In the genomic region with DNA sequence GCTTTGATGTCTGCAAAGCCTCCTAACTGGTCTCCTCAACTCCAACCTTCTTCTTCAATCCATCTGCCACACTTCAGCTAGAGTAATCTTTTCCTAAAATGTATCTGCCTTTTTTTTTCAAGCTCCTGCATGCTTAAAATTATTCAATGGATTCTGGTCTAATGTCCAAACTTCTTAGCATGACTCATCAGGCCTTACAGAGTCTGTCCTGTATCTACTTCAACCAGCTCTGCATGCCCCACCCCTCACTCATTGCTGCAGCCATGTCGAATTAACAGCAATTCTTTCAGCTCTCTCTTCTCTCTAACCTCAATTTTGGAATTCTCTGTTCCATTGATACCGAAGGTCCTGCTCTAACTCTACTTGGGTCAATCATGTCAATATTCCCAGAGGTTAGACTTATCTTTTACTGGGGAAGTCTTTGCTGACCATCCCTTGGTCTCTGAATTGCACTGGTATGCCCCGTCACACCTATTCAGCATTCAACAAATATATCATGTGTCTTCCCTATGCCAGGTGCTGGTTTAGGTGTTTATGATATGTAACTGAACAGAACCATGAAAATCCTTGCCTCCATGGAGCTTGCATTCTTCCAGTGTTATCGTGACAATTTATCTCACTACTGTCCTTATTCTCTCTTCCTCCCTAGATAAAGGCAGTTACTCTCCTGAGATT, we compare ENCODE assay signal across 21 cellular contexts.
DNase-seq lines count a peak whose midpoint lies in the region; ATAC-seq and TF ChIP-seq lines count a peak whose summit lies in the region.
"Had no signal": no experiment of that assay in that cellular context is flagged by ENCODE, and none has a peak within 500 bp of the region (broad histone marks: within the 10 kb centered on the region; RNA-seq: fewer than 3 reads in every experiment).

No MANE protein-coding gene starts in this region.

- DNase-seq in AG10803 (ENCODE audit: low read depth): peak; percentile 36
- peak; percentile 39 for DNase-seq in LHCN-M2 (ENCODE audit: low read depth)
- peak; percentile 35 for DNase-seq in astrocyte of the hippocampus (ENCODE audit: low read depth, low spot score)
- DNase-seq in fibroblast of villous mesenchyme (ENCODE audit: low read depth): peak; percentile 19
- DNase-seq in DMS79 treated with DMSO at 0.1 percent for 48 hours (lab: John Stamatoyannopoulos, UW): no peak
- DNase-seq in OCI-M2 (lab: John Stamatoyannopoulos, UW; ENCODE audit: unreplicated experiment): no peak
- DNase-seq: activated CD8-positive, alpha-beta T cell treated with anti-CD3 and anti-CD28 coated beads for 36 hours; activated T-cell treated with anti-CD3 and anti-CD28 coated beads, Interleukin-2, amount 50 U/mL, for 24 hours; CD8-positive, alpha-beta T cell; islet precursor cell; NCI-H187 treated with DMSO at 0.1 percent for 48 hours; ovary; stimulated activated CD4-positive, alpha-beta T cell treated with anti-CD3 and anti-CD28 coated beads, Interleukin-2, amount 100 ng/mL, for 24 hours; stomach; T-helper 1 cell; upper lobe of right lung; WERI-Rb-1 had no signal

- ATAC-seq in GM21526 (IDR thresholded peaks at IDR 0.05; ENCODE audit: low FRiP score, unreplicated experiment): no peak
- ATAC-seq in GM19463 (IDR thresholded peaks at IDR 0.05; ENCODE audit: unreplicated experiment): no peak
- ATAC-seq: activated CD8-positive, alpha-beta T cell treated with anti-CD3 and anti-CD28 coated beads for 36 hours; CD8-positive, alpha-beta T cell; upper lobe of right lung had no signal

- H3K4me3 ChIP-seq in AG10803 (ENCODE audit: low read length): no peak overlapping the region
- no peak overlapping the region for H3K4me3 ChIP-seq in fibroblast of villous mesenchyme (ENCODE audit: low read depth, low read length)
- H3K4me3 ChIP-seq: hepatocyte, lung, ovary, stomach, upper lobe of right lung had no signal

- no peak for TF ChIP-seq CTCF in AG10803 (conservative IDR thresholded peaks at IDR 0.05; ENCODE audit: low read length)
- no peak for TF ChIP-seq CTCF in fibroblast of villous mesenchyme (IDR thresholded peaks at IDR 0.05; ENCODE audit: insufficient read depth, low read depth, low read length)

Comparison
In these comparisons a context has a peak if more than half of its experiments do, and no peak if none do; other contexts are left out.
1. DNase-seq: peak in AG10803 (single experiment), LHCN-M2 (single experiment), astrocyte of the hippocampus (single experiment) and fibroblast of villous mesenchyme (single experiment); none in DMS79 treated with DMSO at 0.1 percent for 48 hours (single experiment) and OCI-M2 (single experiment).